In the genomic region with DNA sequence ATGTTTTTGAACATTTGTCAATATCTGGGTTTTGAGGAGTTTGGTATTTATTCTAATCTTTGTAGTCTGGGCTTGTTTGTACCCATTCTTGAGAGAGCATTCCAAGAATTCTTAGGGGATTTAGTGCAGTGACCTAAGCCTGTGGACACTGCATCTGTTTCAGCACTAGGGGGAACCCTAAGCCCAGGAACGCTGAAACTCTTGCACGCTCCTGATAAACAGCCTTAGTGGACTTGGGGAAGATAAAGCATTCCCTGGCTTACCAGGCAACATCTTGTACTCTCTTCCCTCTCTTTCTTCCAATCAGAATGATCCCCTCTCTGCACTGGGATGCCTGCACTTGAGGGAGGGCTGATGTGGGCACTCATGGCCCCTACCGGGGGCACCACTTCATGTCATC, we compare ENCODE assay signal across 8 cellular contexts.
DNase-seq lines count a peak whose midpoint lies in the region; ATAC-seq, FAIRE-seq and TF ChIP-seq lines count a peak whose summit lies in the region.

No MANE protein-coding gene starts in this region.

- in situ Hi-C loops in HAP-1 (cut with MboI; ENCODE audit: low sequenced_read_pairs): no loop called here

- CTCF ChIA-PET in endothelial cell of umbilical vein (lab: Charles Lee): interaction anchor here (1.9 kb wide), 1 partner anchor 1031 kb away, joined by 5 read pairs; no protein-coding TSS in a partner anchor

- H3K4me1 Mint-ChIP-seq in stimulated activated naive B cell treated with anti-CD40 and anti-IgM and Interleukin-4, amounts not matched to agents 10 μg/mL and 1 μg/mL and 100 μg/mL, for 72 hours: no peaks in the 10 kb centered on the region

- DNase-seq in HAP-1 (ENCODE audit: low spot score in 2 of 2) (peak; percentile 83 to 88), NOMO-1 (lab: John Stamatoyannopoulos, UW; ENCODE audit: unreplicated experiment in 2 of 2) (peak; percentile 16 to 19), endothelial cell of umbilical vein (ENCODE audit: low read depth, low spot score) (peak; percentile 14), germinal center (ENCODE audit: low spot score) (no peak), NCI-H446 (lab: John Stamatoyannopoulos, UW) (no peak)
- no peak for DNase-seq in stimulated activated naive B cell treated with anti-CD40 and anti-IgM and Interleukin-4, amounts not matched to agents 10 μg/mL and 1 μg/mL and 100 μg/mL, for 72 hours

- intact Hi-C loops in endothelial cell of umbilical vein (cut with micrococcal nuclease): loop anchor here (5.0 kb wide), 3 partner anchors 683 to 1028 kb away; no protein-coding TSS in a partner anchor

- H3K36me3 ChIP-seq in HAP-1 (replicated peaks): no peaks in the 10 kb centered on the region
- no peaks in the 10 kb centered on the region for H3K36me3 ChIP-seq in endothelial cell of umbilical vein (ENCODE audit: control insufficient read depth in 2 of 2, extremely low read depth in 1 of 2, insufficient read depth in 2 of 2, low read length in 2 of 2)

- H3K4me3 Mint-ChIP-seq in stimulated activated naive B cell treated with anti-CD40 and anti-IgM and Interleukin-4, amounts not matched to agents 10 μg/mL and 1 μg/mL and 100 μg/mL, for 72 hours: no peak overlapping the region

- dilution Hi-C loops in endothelial cell of umbilical vein (cut with MboI; ENCODE audit: extremely low pct_ligation_motif_present, low sequenced_read_pairs): no loop called here

- no peaks in the 10 kb centered on the region for H4K20me1 ChIP-seq in endothelial cell of umbilical vein (replicated peaks; ENCODE audit: control insufficient read depth, extremely low read depth, insufficient read depth, low read length)

- no peak overlapping the region for H3K4me3 ChIP-seq in HAP-1
- no peak overlapping the region for H3K4me3 ChIP-seq in endothelial cell of umbilical vein (replicated peaks in 1 of 3; ENCODE audit: insufficient read depth in 1 of 3, low read depth in 1 of 3, low read length in 3 of 3)

- H3K9ac ChIP-seq in endothelial cell of umbilical vein (replicated peaks; ENCODE audit: extremely low read depth, insufficient read depth, low read length): no peak overlapping the region

- POLR2A ChIA-PET in endothelial cell of umbilical vein (lab: Charles Lee): no interaction called here

- H3K36me3 Mint-ChIP-seq in stimulated activated naive B cell treated with anti-CD40 and anti-IgM and Interleukin-4, amounts not matched to agents 10 μg/mL and 1 μg/mL and 100 μg/mL, for 72 hours: no peaks in the 10 kb centered on the region

- no TSS peak for BruUV-seq in endothelial cell of umbilical vein (replicated peaks; lab: Mats Ljungman, UMichigan)

- H3K4me2 ChIP-seq in endothelial cell of umbilical vein (ENCODE audit: insufficient read depth, low read length): no peak overlapping the region

- H3K27ac ChIP-seq in C4-2B (no peak overlapping the region; the same call in 1 of the 2 replicates), endothelial cell of umbilical vein (ENCODE audit: insufficient read depth, low read depth, low read length) (no peak overlapping the region)

- FAIRE-seq in endothelial cell of umbilical vein (lab: Jason Lieb, UNC): peak; percentile 63

- H3K9me1 ChIP-seq in endothelial cell of umbilical vein (replicated peaks; ENCODE audit: control insufficient read depth, extremely low read depth, insufficient read depth, low read length): no peaks in the 10 kb centered on the region

- no peaks in the 10 kb centered on the region for H3K79me2 ChIP-seq in endothelial cell of umbilical vein (ENCODE audit: control insufficient read depth, insufficient read depth, low read length)

- H3K27me3 Mint-ChIP-seq in stimulated activated naive B cell treated with anti-CD40 and anti-IgM and Interleukin-4, amounts not matched to agents 10 μg/mL and 1 μg/mL and 100 μg/mL, for 72 hours: peaks cover 0 to 4% of the 10 kb centered on the region in 2 donors

- H3K27me3 ChIP-seq in HAP-1 (ENCODE audit: low read depth) (no peaks in the 10 kb centered on the region), endothelial cell of umbilical vein (ENCODE audit: control insufficient read depth in 2 of 2, insufficient read depth in 2 of 2, low read length in 2 of 2) (no peaks in the 10 kb centered on the region)

- no peak for TF ChIP-seq POLR2A in endothelial cell of umbilical vein (IDR thresholded peaks at IDR 0.05; ENCODE audit: low read depth, low read length)

- H2AFZ ChIP-seq in endothelial cell of umbilical vein (ENCODE audit: low read depth, low read length): no peak overlapping the region

- H3K9me3 ChIP-seq in HAP-1 (no peaks in the 10 kb centered on the region), endothelial cell of umbilical vein (replicated peaks; ENCODE audit: control insufficient read depth, insufficient read depth, low read length) (no peaks in the 10 kb centered on the region)

- ATAC-seq in stimulated activated naive B cell treated with anti-CD40 and anti-IgM and Interleukin-4, amounts not matched to agents 10 μg/mL and 1 μg/mL and 100 μg/mL, for 72 hours (replicated peaks): peak; percentile 39 to 59
- ATAC-seq in GM18858 (IDR thresholded peaks at IDR 0.05; ENCODE audit: unreplicated experiment): no peak

- H3K4me1 ChIP-seq in HAP-1: peaks cover 6% of the 10 kb centered on the region
- H3K4me1 ChIP-seq in endothelial cell of umbilical vein (ENCODE audit: control insufficient read depth, extremely low read depth, insufficient read depth, low read length): no peaks in the 10 kb centered on the region

- peaks cover 2 to 4% of the 10 kb centered on the region in 2 donors for H3K9me3 Mint-ChIP-seq in stimulated activated naive B cell treated with anti-CD40 and anti-IgM and Interleukin-4, amounts not matched to agents 10 μg/mL and 1 μg/mL and 100 μg/mL, for 72 hours

- peak; percentile 77 for TF ChIP-seq CTCF in C4-2B (conservative IDR thresholded peaks at IDR 0.05)
- peak; percentile 35 to 38 for TF ChIP-seq CTCF in endothelial cell of umbilical vein (IDR thresholded peaks at IDR 0.05; ENCODE audit: extremely low read depth in 1 of 2, insufficient read depth in 1 of 2, low read depth in 1 of 2, low read length in 2 of 2)

- no peak overlapping the region for H3K27ac Mint-ChIP-seq in stimulated activated naive B cell treated with anti-CD40 and anti-IgM and Interleukin-4, amounts not matched to agents 10 μg/mL and 1 μg/mL and 100 μg/mL, for 72 hours

TF ChIP-seq in endothelial cell of umbilical vein, 7 proteins besides CTCF, POLR2A, EP300 and RAD21:
- TF ChIP-seq EZH2 (IDR thresholded peaks at IDR 0.05; ENCODE audit: borderline replicate concordance, low read depth, low read length, severe bottlenecking): no peak
- no peak for TF ChIP-seq MYC (IDR thresholded peaks at IDR 0.05; ENCODE audit: low read depth, low read length)
- no peak for TF ChIP-seq JUN (IDR thresholded peaks at IDR 0.05; ENCODE audit: borderline replicate concordance, insufficient read depth, insufficient read length, low read depth)
- TF ChIP-seq FOS (IDR thresholded peaks at IDR 0.05; ENCODE audit: borderline replicate concordance, insufficient read depth, low read length): no peak
- TF ChIP-seq GATA2 (IDR thresholded peaks at IDR 0.05; ENCODE audit: insufficient read depth, insufficient read length, low read depth, low read length): no peak
- TF ChIP-seq, protein P1, sequence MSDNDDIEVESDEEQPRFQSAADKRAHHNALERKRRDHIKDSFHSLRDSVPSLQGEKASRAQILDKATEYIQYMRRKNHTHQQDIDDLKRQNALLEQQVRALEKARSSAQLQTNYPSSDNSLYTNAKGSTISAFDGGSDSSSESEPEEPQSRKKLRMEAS (IDR thresholded peaks at IDR 0.05; ENCODE audit: insufficient read depth, insufficient read length): no peak
- no peak for TF ChIP-seq POLR2AphosphoS5 (IDR thresholded peaks at IDR 0.05; ENCODE audit: insufficient read depth, low read depth, low read length)

Comparison
In these comparisons a context has a peak if more than half of its experiments do, and no peak if none do; other contexts are left out.
1. DNase-seq: peak in HAP-1 (2 of 2), NOMO-1 (2 of 2) and endothelial cell of umbilical vein (single experiment); none in stimulated activated naive B cell treated with anti-CD40 and anti-IgM and Interleukin-4, amounts not matched to agents 10 μg/mL and 1 μg/mL and 100 μg/mL, for 72 hours (single experiment), germinal center (single experiment) and NCI-H446 (0 of 2).